ENCODE assay signal across 2 cellular contexts in genomic region chr1:179089827-179090482, GRCh38.
A peak's percentile ranks its signal among the peaks of the same experiment; 100 is the strongest.
TF ChIP-seq lines count a peak whose summit lies in the region.

No MANE protein-coding gene starts in this region.

TF ChIP-seq in WTC11, 78 proteins besides CTCF, POLR2A, EP300 and RAD21:
- TF ChIP-seq ZNF121 (CRISPR knock-in tag; IDR thresholded peaks at IDR 0.05) (no peak), IRF2 (CRISPR knock-in tag; IDR thresholded peaks at IDR 0.05; ENCODE audit: borderline replicate concordance, low read depth) (no peak), CDX4 (CRISPR knock-in tag; IDR thresholded peaks at IDR 0.05; ENCODE audit: borderline replicate concordance) (no peak), HMGA2 (CRISPR knock-in tag; IDR thresholded peaks at IDR 0.05) (no peak), ZNF425 (CRISPR knock-in tag; conservative IDR thresholded peaks at IDR 0.05) (no peak), MLX (CRISPR knock-in tag; IDR thresholded peaks at IDR 0.05) (no peak), FOXP4 (CRISPR knock-in tag; IDR thresholded peaks at IDR 0.05) (no peak), TEAD4 (CRISPR knock-in tag; IDR thresholded peaks at IDR 0.05) (no peak), ATF3 (CRISPR knock-in tag; conservative IDR thresholded peaks at IDR 0.05) (no peak), NFE2L1 (CRISPR knock-in tag; IDR thresholded peaks at IDR 0.05) (no peak), OVOL2 (CRISPR knock-in tag; IDR thresholded peaks at IDR 0.05; ENCODE audit: borderline replicate concordance) (no peak), SOX15 (CRISPR knock-in tag; IDR thresholded peaks at IDR 0.05) (no peak), USF2 (CRISPR knock-in tag; IDR thresholded peaks at IDR 0.05) (no peak), NFYB (CRISPR knock-in tag; conservative IDR thresholded peaks at IDR 0.05; ENCODE audit: low read depth) (no peak), ETV6 (CRISPR knock-in tag; IDR thresholded peaks at IDR 0.05) (no peak), NR3C1 (CRISPR knock-in tag; conservative IDR thresholded peaks at IDR 0.05; ENCODE audit: low read depth) (no peak), RELA (CRISPR knock-in tag; IDR thresholded peaks at IDR 0.05; ENCODE audit: borderline replicate concordance) (no peak), ZSCAN18 (CRISPR knock-in tag; IDR thresholded peaks at IDR 0.05) (no peak)

TF ChIP-seq in HepG2, 621 proteins besides CTCF, POLR2A, EP300 and RAD21 (continues in another document):
- TF ChIP-seq NR2F2 (IDR thresholded peaks at IDR 0.05; ENCODE audit: borderline replicate concordance, low read depth), result peak; percentile 93
- no peak for TF ChIP-seq EED (CRISPR knock-in tag; IDR thresholded peaks at IDR 0.05)
- TF ChIP-seq GFI1 (CRISPR knock-in tag; IDR thresholded peaks at IDR 0.05; ENCODE audit: borderline replicate concordance), result peak; percentile 67
- TF ChIP-seq SOX13 (IDR thresholded peaks at IDR 0.05), result no peak
- TF ChIP-seq SOX13 (CRISPR knock-in tag; conservative IDR thresholded peaks at IDR 0.05 in 1 of 2, IDR thresholded peaks at IDR 0.05 in 1 of 2), result peak in 1 of 2 experiments; percentile 55; a peak in 1 of 4 replicates
- no peak for TF ChIP-seq AKAP8 (CRISPR knock-in tag; IDR thresholded peaks at IDR 0.05)
- peak; percentile 50; the same call in 1 of the 2 replicates for TF ChIP-seq THRA (CRISPR knock-in tag; IDR thresholded peaks at IDR 0.05; ENCODE audit: borderline replicate concordance)
- TF ChIP-seq TFAP4 (IDR thresholded peaks at IDR 0.05; ENCODE audit: borderline replicate concordance, low read depth), result peak; percentile 36; the same call in 1 of the 2 replicates
- TF ChIP-seq ZFYVE20 (CRISPR knock-in tag; IDR thresholded peaks at IDR 0.05; ENCODE audit: borderline replicate concordance, low read depth), result no peak
- no peak for TF ChIP-seq ZNF501 (CRISPR knock-in tag; IDR thresholded peaks at IDR 0.05)
- TF ChIP-seq ZNF292 (CRISPR knock-in tag; IDR thresholded peaks at IDR 0.05; ENCODE audit: borderline replicate concordance, low read depth), result no peak
- peak; percentile 11; the same call in 1 of the 2 replicates for TF ChIP-seq HOXA3 (CRISPR knock-in tag; IDR thresholded peaks at IDR 0.05)
- no peak for TF ChIP-seq SNRNP70 (IDR thresholded peaks at IDR 0.05; ENCODE audit: low read depth, low read length)
- peak; percentile 43; the same call in 1 of the 2 replicates for TF ChIP-seq PAXIP1 (CRISPR knock-in tag; conservative IDR thresholded peaks at IDR 0.05)
- TF ChIP-seq ZBTB14 (CRISPR knock-in tag; IDR thresholded peaks at IDR 0.05), result no peak
- no peak for TF ChIP-seq ZNF10 (CRISPR knock-in tag; IDR thresholded peaks at IDR 0.05; ENCODE audit: borderline replicate concordance, low read depth)
- peak; percentile 53; the same call in 1 of the 2 replicates for TF ChIP-seq RFXAP (CRISPR knock-in tag; IDR thresholded peaks at IDR 0.05; ENCODE audit: borderline replicate concordance)
- no peak for TF ChIP-seq JARID2 (CRISPR knock-in tag; IDR thresholded peaks at IDR 0.05; ENCODE audit: insufficient replicate concordance)
- TF ChIP-seq NFIC (IDR thresholded peaks at IDR 0.05; ENCODE audit: low read length), result no peak
- no peak for TF ChIP-seq CERS6 (CRISPR knock-in tag; IDR thresholded peaks at IDR 0.05)
- peak; percentile 59 for TF ChIP-seq ARID5B (CRISPR knock-in tag; IDR thresholded peaks at IDR 0.05)
- TF ChIP-seq GATAD1 (CRISPR knock-in tag; IDR thresholded peaks at IDR 0.05), result no peak
- TF ChIP-seq MAX (IDR thresholded peaks at IDR 0.05), result 0 out of 2 replicates have a peak, but pooled peaks have one; percentile 23
- TF ChIP-seq FOXP4 (CRISPR knock-in tag; IDR thresholded peaks at IDR 0.05), result no peak
- no peak for TF ChIP-seq ZNF343 (CRISPR knock-in tag; IDR thresholded peaks at IDR 0.05)
- TF ChIP-seq NR2F1 (CRISPR knock-in tag; IDR thresholded peaks at IDR 0.05), result peak; percentile 53 to 85
- no peak for TF ChIP-seq CREBL2 (CRISPR knock-in tag; IDR thresholded peaks at IDR 0.05; ENCODE audit: borderline replicate concordance)
- TF ChIP-seq ZNF121 (CRISPR knock-in tag; IDR thresholded peaks at IDR 0.05), result no peak
- TF ChIP-seq PRDM15 (CRISPR knock-in tag; IDR thresholded peaks at IDR 0.05), result no peak
- TF ChIP-seq ZNF414 (CRISPR knock-in tag; IDR thresholded peaks at IDR 0.05), result 0 out of 2 replicates have a peak, but pooled peaks have one; percentile 24
- TF ChIP-seq SP5 (CRISPR knock-in tag; IDR thresholded peaks at IDR 0.05; ENCODE audit: borderline replicate concordance, low read depth), result 0 out of 2 replicates have a peak, but pooled peaks have one; percentile 21
- no peak for TF ChIP-seq ZFP36L2 (CRISPR knock-in tag; IDR thresholded peaks at IDR 0.05)
